1 cellular context compared by ENCODE assay signal in genomic region chr7:42876182-42877068, GRCh38.
TF ChIP-seq lines count a peak whose summit lies in the region.

No MANE protein-coding gene starts in this region.

TF ChIP-seq in HepG2, 621 proteins besides CTCF, POLR2A, EP300 and RAD21:
- no peak for TF ChIP-seq ZMYM4 (CRISPR knock-in tag; IDR thresholded peaks at IDR 0.05)
- 0 out of 2 replicates have a peak, but pooled peaks have one; percentile 21 for TF ChIP-seq ZFX (CRISPR knock-in tag; IDR thresholded peaks at IDR 0.05; ENCODE audit: low read depth)
- TF ChIP-seq STAG1 (CRISPR knock-in tag; IDR thresholded peaks at IDR 0.05), result peak; percentile 46
- TF ChIP-seq SMC3 (IDR thresholded peaks at IDR 0.05; ENCODE audit: low read length), result peak; percentile 67
